In the genomic region with DNA sequence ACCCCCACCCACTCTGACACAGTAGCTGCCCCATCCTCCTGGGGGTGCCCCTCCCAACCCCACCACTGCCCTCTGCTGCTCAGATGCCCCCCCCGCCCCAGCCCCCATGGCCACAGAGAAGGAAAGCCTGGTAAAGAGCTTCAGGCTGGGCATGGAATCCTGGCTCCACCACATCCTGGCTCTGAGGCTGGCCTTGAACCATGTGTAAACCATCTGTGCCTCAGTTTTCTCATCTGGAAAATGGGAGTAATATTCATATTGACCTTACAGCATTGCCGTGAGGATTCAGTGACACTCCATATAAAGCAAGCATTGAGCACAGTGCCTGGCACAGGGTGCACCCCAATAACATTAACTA, we compare ENCODE assay signal across 1 cellular context.
A peak's percentile ranks its signal among the peaks of the same experiment; 100 is the strongest.
TF ChIP-seq lines count a peak whose summit lies in the region.

No MANE protein-coding gene starts in this region.

TF ChIP-seq in K562, 482 proteins besides CTCF, POLR2A, EP300 and RAD21 (continued from another document and continues in another):
- no peak for TF ChIP-seq SP1 (CRISPR knock-in tag; IDR thresholded peaks at IDR 0.05)
- TF ChIP-seq, protein P1, sequence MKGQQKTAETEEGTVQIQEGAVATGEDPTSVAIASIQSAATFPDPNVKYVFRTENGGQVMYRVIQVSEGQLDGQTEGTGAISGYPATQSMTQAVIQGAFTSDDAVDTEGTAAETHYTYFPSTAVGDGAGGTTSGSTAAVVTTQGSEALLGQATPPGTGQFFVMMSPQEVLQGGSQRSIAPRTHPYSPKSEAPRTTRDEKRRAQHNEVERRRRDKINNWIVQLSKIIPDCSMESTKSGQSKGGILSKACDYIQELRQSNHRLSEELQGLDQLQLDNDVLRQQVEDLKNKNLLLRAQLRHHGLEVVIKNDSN (CRISPR knock-in tag; IDR thresholded peaks at IDR 0.05) = no peak
- no peak for TF ChIP-seq CSDE1 (IDR thresholded peaks at IDR 0.05)
- no peak for TF ChIP-seq PRMT5 (CRISPR knock-in tag; IDR thresholded peaks at IDR 0.05)
- TF ChIP-seq, protein P2, sequence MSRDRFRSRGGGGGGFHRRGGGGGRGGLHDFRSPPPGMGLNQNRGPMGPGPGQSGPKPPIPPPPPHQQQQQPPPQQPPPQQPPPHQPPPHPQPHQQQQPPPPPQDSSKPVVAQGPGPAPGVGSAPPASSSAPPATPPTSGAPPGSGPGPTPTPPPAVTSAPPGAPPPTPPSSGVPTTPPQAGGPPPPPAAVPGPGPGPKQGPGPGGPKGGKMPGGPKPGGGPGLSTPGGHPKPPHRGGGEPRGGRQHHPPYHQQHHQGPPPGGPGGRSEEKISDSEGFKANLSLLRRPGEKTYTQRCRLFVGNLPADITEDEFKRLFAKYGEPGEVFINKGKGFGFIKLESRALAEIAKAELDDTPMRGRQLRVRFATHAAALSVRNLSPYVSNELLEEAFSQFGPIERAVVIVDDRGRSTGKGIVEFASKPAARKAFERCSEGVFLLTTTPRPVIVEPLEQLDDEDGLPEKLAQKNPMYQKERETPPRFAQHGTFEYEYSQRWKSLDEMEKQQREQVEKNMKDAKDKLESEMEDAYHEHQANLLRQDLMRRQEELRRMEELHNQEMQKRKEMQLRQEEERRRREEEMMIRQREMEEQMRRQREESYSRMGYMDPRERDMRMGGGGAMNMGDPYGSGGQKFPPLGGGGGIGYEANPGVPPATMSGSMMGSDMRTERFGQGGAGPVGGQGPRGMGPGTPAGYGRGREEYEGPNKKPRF (IDR thresholded peaks at IDR 0.05; ENCODE audit: low read depth, low read length) = no peak
- TF ChIP-seq KAT7 (CRISPR knock-in tag; IDR thresholded peaks at IDR 0.05; ENCODE audit: borderline replicate concordance) = no peak
- no peak for TF ChIP-seq HSF4 (CRISPR knock-in tag; IDR thresholded peaks at IDR 0.05; ENCODE audit: borderline replicate concordance)
- no peak for TF ChIP-seq PRPF4 (IDR thresholded peaks at IDR 0.05; ENCODE audit: insufficient read depth, low read depth, low read length, poor library complexity, severe bottlenecking)
- TF ChIP-seq KDM1A (IDR thresholded peaks at IDR 0.05) = peak; percentile 61 to 79
- peak; percentile 93 for TF ChIP-seq BCOR (IDR thresholded peaks at IDR 0.05)
- no peak for TF ChIP-seq FOXK1 (CRISPR knock-in tag; IDR thresholded peaks at IDR 0.05; ENCODE audit: borderline replicate concordance)
- peak in 1 of 2 experiments; percentile 31; a peak in 1 of 4 replicates for TF ChIP-seq RCOR1 (IDR thresholded peaks at IDR 0.05; ENCODE audit: borderline replicate concordance in 1 of 2, low read depth in 2 of 2, low read length in 2 of 2)
- peak; percentile 65; the same call in 1 of the 2 replicates for TF ChIP-seq HDAC2 (IDR thresholded peaks at IDR 0.05)
- TF ChIP-seq, protein P3, sequence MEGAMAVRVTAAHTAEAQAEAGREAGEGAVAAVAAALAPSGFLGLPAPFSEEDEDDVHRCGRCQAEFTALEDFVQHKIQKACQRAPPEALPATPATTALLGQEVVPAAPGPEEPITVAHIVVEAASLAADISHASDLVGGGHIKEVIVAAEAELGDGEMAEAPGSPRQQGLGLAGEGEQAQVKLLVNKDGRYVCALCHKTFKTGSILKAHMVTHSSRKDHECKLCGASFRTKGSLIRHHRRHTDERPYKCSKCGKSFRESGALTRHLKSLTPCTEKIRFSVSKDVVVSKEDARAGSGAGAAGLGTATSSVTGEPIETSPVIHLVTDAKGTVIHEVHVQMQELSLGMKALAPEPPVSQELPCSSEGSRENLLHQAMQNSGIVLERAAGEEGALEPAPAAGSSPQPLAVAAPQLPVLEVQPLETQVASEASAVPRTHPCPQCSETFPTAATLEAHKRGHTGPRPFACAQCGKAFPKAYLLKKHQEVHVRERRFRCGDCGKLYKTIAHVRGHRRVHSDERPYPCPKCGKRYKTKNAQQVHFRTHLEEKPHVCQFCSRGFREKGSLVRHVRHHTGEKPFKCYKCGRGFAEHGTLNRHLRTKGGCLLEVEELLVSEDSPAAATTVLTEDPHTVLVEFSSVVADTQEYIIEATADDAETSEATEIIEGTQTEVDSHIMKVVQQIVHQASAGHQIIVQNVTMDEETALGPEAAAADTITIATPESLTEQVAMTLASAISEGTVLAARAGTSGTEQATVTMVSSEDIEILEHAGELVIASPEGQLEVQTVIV (CRISPR knock-in tag; IDR thresholded peaks at IDR 0.05; ENCODE audit: borderline replicate concordance) = no peak
- TF ChIP-seq DDX20 (tag; IDR thresholded peaks at IDR 0.05; ENCODE audit: low read depth) = no peak
- no peak for TF ChIP-seq OTX1 (CRISPR knock-in tag; IDR thresholded peaks at IDR 0.05)
- TF ChIP-seq BRD9 (IDR thresholded peaks at IDR 0.05; ENCODE audit: low read depth, partially characterized antibody) = no peak
- no peak for TF ChIP-seq MYBL2 (IDR thresholded peaks at IDR 0.05; ENCODE audit: low read depth)
- no peak for TF ChIP-seq MYBL2 (CRISPR knock-in tag; IDR thresholded peaks at IDR 0.05; ENCODE audit: borderline replicate concordance)
- TF ChIP-seq, protein P4, sequence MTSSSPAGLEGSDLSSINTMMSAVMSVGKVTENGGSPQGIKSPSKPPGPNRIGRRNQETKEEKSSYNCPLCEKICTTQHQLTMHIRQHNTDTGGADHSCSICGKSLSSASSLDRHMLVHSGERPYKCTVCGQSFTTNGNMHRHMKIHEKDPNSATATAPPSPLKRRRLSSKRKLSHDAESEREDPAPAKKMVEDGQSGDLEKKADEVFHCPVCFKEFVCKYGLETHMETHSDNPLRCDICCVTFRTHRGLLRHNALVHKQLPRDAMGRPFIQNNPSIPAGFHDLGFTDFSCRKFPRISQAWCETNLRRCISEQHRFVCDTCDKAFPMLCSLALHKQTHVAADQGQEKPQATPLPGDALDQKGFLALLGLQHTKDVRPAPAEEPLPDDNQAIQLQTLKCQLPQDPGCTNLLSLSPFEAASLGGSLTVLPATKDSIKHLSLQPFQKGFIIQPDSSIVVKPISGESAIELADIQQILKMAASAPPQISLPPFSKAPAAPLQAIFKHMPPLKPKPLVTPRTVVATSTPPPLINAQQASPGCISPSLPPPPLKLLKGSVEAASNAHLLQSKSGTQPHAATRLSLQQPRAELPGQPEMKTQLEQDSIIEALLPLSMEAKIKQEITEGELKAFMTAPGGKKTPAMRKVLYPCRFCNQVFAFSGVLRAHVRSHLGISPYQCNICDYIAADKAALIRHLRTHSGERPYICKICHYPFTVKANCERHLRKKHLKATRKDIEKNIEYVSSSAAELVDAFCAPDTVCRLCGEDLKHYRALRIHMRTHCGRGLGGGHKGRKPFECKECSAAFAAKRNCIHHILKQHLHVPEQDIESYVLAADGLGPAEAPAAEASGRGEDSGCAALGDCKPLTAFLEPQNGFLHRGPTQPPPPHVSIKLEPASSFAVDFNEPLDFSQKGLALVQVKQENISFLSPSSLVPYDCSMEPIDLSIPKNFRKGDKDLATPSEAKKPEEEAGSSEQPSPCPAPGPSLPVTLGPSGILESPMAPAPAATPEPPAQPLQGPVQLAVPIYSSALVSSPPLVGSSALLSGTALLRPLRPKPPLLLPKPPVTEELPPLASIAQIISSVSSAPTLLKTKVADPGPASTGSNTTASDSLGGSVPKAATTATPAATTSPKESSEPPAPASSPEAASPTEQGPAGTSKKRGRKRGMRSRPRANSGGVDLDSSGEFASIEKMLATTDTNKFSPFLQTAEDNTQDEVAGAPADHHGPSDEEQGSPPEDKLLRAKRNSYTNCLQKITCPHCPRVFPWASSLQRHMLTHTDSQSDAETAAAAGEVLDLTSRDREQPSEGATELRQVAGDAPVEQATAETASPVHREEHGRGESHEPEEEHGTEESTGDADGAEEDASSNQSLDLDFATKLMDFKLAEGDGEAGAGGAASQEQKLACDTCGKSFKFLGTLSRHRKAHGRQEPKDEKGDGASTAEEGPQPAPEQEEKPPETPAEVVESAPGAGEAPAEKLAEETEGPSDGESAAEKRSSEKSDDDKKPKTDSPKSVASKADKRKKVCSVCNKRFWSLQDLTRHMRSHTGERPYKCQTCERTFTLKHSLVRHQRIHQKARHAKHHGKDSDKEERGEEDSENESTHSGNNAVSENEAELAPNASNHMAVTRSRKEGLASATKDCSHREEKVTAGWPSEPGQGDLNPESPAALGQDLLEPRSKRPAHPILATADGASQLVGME (CRISPR knock-in tag; IDR thresholded peaks at IDR 0.05) = no peak
- no peak for TF ChIP-seq ZNF668 (CRISPR knock-in tag; IDR thresholded peaks at IDR 0.05)
- no peak for TF ChIP-seq CC2D1A (IDR thresholded peaks at IDR 0.05)
- no peak for TF ChIP-seq ZNF431 (CRISPR knock-in tag; IDR thresholded peaks at IDR 0.05)
- TF ChIP-seq, protein P5, sequence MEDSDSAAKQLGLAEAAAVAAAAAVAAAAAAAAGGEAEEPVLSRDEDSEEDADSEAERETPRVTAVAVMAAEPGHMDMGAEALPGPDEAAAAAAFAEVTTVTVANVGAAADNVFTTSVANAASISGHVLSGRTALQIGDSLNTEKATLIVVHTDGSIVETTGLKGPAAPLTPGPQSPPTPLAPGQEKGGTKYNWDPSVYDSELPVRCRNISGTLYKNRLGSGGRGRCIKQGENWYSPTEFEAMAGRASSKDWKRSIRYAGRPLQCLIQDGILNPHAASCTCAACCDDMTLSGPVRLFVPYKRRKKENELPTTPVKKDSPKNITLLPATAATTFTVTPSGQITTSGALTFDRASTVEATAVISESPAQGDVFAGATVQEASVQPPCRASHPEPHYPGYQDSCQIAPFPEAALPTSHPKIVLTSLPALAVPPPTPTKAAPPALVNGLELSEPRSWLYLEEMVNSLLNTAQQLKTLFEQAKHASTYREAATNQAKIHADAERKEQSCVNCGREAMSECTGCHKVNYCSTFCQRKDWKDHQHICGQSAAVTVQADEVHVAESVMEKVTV (CRISPR knock-in tag; IDR thresholded peaks at IDR 0.05) = no peak
- no peak for TF ChIP-seq ZNF23 (CRISPR knock-in tag; IDR thresholded peaks at IDR 0.05)
- TF ChIP-seq, protein P6, sequence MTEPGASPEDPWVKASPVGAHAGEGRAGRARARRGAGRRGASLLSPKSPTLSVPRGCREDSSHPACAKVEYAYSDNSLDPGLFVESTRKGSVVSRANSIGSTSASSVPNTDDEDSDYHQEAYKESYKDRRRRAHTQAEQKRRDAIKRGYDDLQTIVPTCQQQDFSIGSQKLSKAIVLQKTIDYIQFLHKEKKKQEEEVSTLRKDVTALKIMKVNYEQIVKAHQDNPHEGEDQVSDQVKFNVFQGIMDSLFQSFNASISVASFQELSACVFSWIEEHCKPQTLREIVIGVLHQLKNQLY (CRISPR knock-in tag; conservative IDR thresholded peaks at IDR 0.05) = no peak
- TF ChIP-seq ZC3H8 (IDR thresholded peaks at IDR 0.05) = no peak
- TF ChIP-seq NCOA2 (IDR thresholded peaks at IDR 0.05; ENCODE audit: partially characterized antibody in 2 of 2) = no peak
- TF ChIP-seq, protein P7, sequence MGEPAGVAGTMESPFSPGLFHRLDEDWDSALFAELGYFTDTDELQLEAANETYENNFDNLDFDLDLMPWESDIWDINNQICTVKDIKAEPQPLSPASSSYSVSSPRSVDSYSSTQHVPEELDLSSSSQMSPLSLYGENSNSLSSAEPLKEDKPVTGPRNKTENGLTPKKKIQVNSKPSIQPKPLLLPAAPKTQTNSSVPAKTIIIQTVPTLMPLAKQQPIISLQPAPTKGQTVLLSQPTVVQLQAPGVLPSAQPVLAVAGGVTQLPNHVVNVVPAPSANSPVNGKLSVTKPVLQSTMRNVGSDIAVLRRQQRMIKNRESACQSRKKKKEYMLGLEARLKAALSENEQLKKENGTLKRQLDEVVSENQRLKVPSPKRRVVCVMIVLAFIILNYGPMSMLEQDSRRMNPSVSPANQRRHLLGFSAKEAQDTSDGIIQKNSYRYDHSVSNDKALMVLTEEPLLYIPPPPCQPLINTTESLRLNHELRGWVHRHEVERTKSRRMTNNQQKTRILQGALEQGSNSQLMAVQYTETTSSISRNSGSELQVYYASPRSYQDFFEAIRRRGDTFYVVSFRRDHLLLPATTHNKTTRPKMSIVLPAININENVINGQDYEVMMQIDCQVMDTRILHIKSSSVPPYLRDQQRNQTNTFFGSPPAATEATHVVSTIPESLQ (CRISPR knock-in tag; IDR thresholded peaks at IDR 0.05) = no peak
- TF ChIP-seq, protein P8, sequence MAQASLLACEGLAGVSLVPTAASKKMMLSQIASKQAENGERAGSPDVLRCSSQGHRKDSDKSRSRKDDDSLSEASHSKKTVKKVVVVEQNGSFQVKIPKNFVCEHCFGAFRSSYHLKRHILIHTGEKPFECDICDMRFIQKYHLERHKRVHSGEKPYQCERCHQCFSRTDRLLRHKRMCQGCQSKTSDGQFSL (CRISPR knock-in tag; IDR thresholded peaks at IDR 0.05) = no peak
- TF ChIP-seq, protein P8 (tag; IDR thresholded peaks at IDR 0.05) = no peak
- no peak for TF ChIP-seq GABPB2 (CRISPR knock-in tag; conservative IDR thresholded peaks at IDR 0.05)
- no peak for TF ChIP-seq ZNF445 (CRISPR knock-in tag; IDR thresholded peaks at IDR 0.05; ENCODE audit: low read depth)
- no peak for TF ChIP-seq CREBBP (IDR thresholded peaks at IDR 0.05; ENCODE audit: low read depth, low read length)
- TF ChIP-seq MECOM (CRISPR knock-in tag; IDR thresholded peaks at IDR 0.05) = no peak
- TF ChIP-seq, protein P9, sequence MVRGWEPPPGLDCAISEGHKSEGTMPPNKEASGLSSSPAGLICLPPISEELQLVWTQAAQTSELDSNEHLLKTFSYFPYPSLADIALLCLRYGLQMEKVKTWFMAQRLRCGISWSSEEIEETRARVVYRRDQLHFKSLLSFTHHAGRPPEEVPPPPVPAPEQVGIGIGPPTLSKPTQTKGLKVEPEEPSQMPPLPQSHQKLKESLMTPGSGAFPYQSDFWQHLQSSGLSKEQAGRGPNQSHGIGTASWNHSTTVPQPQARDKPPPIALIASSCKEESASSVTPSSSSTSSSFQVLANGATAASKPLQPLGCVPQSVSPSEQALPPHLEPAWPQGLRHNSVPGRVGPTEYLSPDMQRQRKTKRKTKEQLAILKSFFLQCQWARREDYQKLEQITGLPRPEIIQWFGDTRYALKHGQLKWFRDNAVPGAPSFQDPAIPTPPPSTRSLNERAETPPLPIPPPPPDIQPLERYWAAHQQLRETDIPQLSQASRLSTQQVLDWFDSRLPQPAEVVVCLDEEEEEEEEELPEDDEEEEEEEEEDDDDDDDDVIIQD (CRISPR knock-in tag; IDR thresholded peaks at IDR 0.05) = no peak
- TF ChIP-seq KDM4B (IDR thresholded peaks at IDR 0.05; ENCODE audit: borderline replicate concordance in 2 of 2, low read depth in 1 of 2) = no peak
- TF ChIP-seq MCM3 (IDR thresholded peaks at IDR 0.05) = no peak
- TF ChIP-seq ZNF586 (CRISPR knock-in tag; conservative IDR thresholded peaks at IDR 0.05) = no peak
- TF ChIP-seq ETV6 (IDR thresholded peaks at IDR 0.05; ENCODE audit: borderline replicate concordance in 1 of 2, low read depth in 2 of 2, low read length in 1 of 2) = no peak
- TF ChIP-seq ETV6 (CRISPR knock-in tag; IDR thresholded peaks at IDR 0.05; ENCODE audit: borderline replicate concordance) = no peak
- no peak for TF ChIP-seq PTRF (tag; IDR thresholded peaks at IDR 0.05)
- no peak for TF ChIP-seq ZNF354B (CRISPR knock-in tag; IDR thresholded peaks at IDR 0.05)
- TF ChIP-seq SMARCA5 (IDR thresholded peaks at IDR 0.05) = peak; percentile 60; the same call in 1 of the 2 replicates
- no peak for TF ChIP-seq SNRNP70 (optimal IDR thresholded peaks at IDR 0.05; ENCODE audit: low read depth, low read length)
- TF ChIP-seq ZNF165 (CRISPR knock-in tag; IDR thresholded peaks at IDR 0.05; ENCODE audit: borderline replicate concordance) = no peak
- TF ChIP-seq MCM7 (IDR thresholded peaks at IDR 0.05) = no peak
- TF ChIP-seq HNRNPL (IDR thresholded peaks at IDR 0.05; ENCODE audit: low read depth, low read length) = no peak
- no peak for TF ChIP-seq JUN (IDR thresholded peaks at IDR 0.05; ENCODE audit: borderline replicate concordance, low read depth, low read length)
- no peak for TF ChIP-seq JUN (CRISPR knock-in tag; IDR thresholded peaks at IDR 0.05; ENCODE audit: borderline replicate concordance)
- TF ChIP-seq ZNF217 (CRISPR knock-in tag; IDR thresholded peaks at IDR 0.05) = no peak
- peak; percentile 84; the same call in 1 of the 2 replicates for TF ChIP-seq ADNP (tag; IDR thresholded peaks at IDR 0.05)
